ENCODE assay signal across 1 cellular context in genomic region chr20:47711046-47711752, GRCh38.
TF ChIP-seq lines count a peak whose summit lies in the region.

No MANE protein-coding gene starts in this region.

TF ChIP-seq in HepG2, 621 proteins besides CTCF, POLR2A, EP300 and RAD21 (continued from another document):
- TF ChIP-seq NR2C2 (CRISPR knock-in tag; IDR thresholded peaks at IDR 0.05; ENCODE audit: borderline replicate concordance) (peak; percentile 47; the same call in 1 of the 2 replicates), FLYWCH1 (CRISPR knock-in tag; IDR thresholded peaks at IDR 0.05) (no peak), ZNF646 (CRISPR knock-in tag; IDR thresholded peaks at IDR 0.05) (peak; percentile 76; the same call in 1 of the 2 replicates), ATM (IDR thresholded peaks at IDR 0.05; ENCODE audit: borderline replicate concordance) (no peak), ZSCAN9 (CRISPR knock-in tag; IDR thresholded peaks at IDR 0.05; ENCODE audit: borderline replicate concordance) (peak; percentile 89; the same call in 1 of the 2 replicates), MTA3 (CRISPR knock-in tag; IDR thresholded peaks at IDR 0.05) (no peak), HOXA7 (CRISPR knock-in tag; IDR thresholded peaks at IDR 0.05) (0 out of 2 replicates have a peak, but pooled peaks have one; percentile 77), ZNF205 (CRISPR knock-in tag; IDR thresholded peaks at IDR 0.05) (peak; percentile 89), ZNF83 (CRISPR knock-in tag; IDR thresholded peaks at IDR 0.05; ENCODE audit: borderline replicate concordance) (no peak), PRMT3 (CRISPR knock-in tag; IDR thresholded peaks at IDR 0.05; ENCODE audit: borderline replicate concordance, low read depth) (no peak), SMARCC2 (IDR thresholded peaks at IDR 0.05) (0 out of 2 replicates have a peak, but pooled peaks have one; percentile 3), ZNF598 (CRISPR knock-in tag; IDR thresholded peaks at IDR 0.05; ENCODE audit: borderline replicate concordance) (peak; percentile 73; the same call in 1 of the 2 replicates), ZNF496 (CRISPR knock-in tag; IDR thresholded peaks at IDR 0.05; ENCODE audit: insufficient replicate concordance) (no peak), NAIF1 (CRISPR knock-in tag; IDR thresholded peaks at IDR 0.05; ENCODE audit: borderline replicate concordance) (no peak), ZBTB1 (CRISPR knock-in tag; IDR thresholded peaks at IDR 0.05; ENCODE audit: borderline replicate concordance) (no peak), NONO (IDR thresholded peaks at IDR 0.05) (no peak), NONO (CRISPR knock-in tag; conservative IDR thresholded peaks at IDR 0.05) (peak; percentile 92), ZNF230 (CRISPR knock-in tag; IDR thresholded peaks at IDR 0.05) (no peak; the same call in none of the 2 replicates), CSRNP1 (CRISPR knock-in tag; IDR thresholded peaks at IDR 0.05) (peak; percentile 73), HOXA3 (CRISPR knock-in tag; IDR thresholded peaks at IDR 0.05) (peak; percentile 91), NFIC (IDR thresholded peaks at IDR 0.05; ENCODE audit: low read length) (peak; percentile 25; the same call in 1 of the 2 replicates), ZFP90 (CRISPR knock-in tag; IDR thresholded peaks at IDR 0.05; ENCODE audit: borderline replicate concordance) (no peak), ZBTB7A (CRISPR knock-in tag; IDR thresholded peaks at IDR 0.05) (peak; percentile 74; the same call in 1 of the 2 replicates), HNRNPH1 (optimal IDR thresholded peaks at IDR 0.05; ENCODE audit: low read depth, low read length) (peak; percentile 60), MBD4 (IDR thresholded peaks at IDR 0.05; ENCODE audit: borderline replicate concordance, low read length) (no peak), ZFAT (CRISPR knock-in tag; conservative IDR thresholded peaks at IDR 0.05) (no peak), ZNF589 (CRISPR knock-in tag; conservative IDR thresholded peaks at IDR 0.05) (no peak), BHLHE40 (IDR thresholded peaks at IDR 0.05; ENCODE audit: low read length) (peak; percentile 99), ZNF253 (CRISPR knock-in tag; IDR thresholded peaks at IDR 0.05; ENCODE audit: borderline replicate concordance) (0 out of 2 replicates have a peak, but pooled peaks have one; percentile 33), TEAD3 (CRISPR knock-in tag; optimal IDR thresholded peaks at IDR 0.05; ENCODE audit: borderline replicate concordance) (peak; percentile 91), HOXA9 (CRISPR knock-in tag; IDR thresholded peaks at IDR 0.05; ENCODE audit: borderline replicate concordance) (no peak), ELF4 (CRISPR knock-in tag; IDR thresholded peaks at IDR 0.05; ENCODE audit: borderline replicate concordance) (no peak), POGK (CRISPR knock-in tag; conservative IDR thresholded peaks at IDR 0.05) (peak; percentile 83), MIER2 (CRISPR knock-in tag; IDR thresholded peaks at IDR 0.05) (peak; percentile 78; the same call in 1 of the 2 replicates), SP1 (IDR thresholded peaks at IDR 0.05) (no peak), SP1 (CRISPR knock-in tag; IDR thresholded peaks at IDR 0.05) (no peak), FOXP1 (IDR thresholded peaks at IDR 0.05) (no peak), FOXP1 (CRISPR knock-in tag; IDR thresholded peaks at IDR 0.05) (peak; percentile 81; the same call in 1 of the 2 replicates), ZNF33A (CRISPR knock-in tag; IDR thresholded peaks at IDR 0.05; ENCODE audit: borderline replicate concordance) (no peak), ZNF326 (CRISPR knock-in tag; IDR thresholded peaks at IDR 0.05; ENCODE audit: borderline replicate concordance) (no peak)
- TF ChIP-seq, protein P1, sequence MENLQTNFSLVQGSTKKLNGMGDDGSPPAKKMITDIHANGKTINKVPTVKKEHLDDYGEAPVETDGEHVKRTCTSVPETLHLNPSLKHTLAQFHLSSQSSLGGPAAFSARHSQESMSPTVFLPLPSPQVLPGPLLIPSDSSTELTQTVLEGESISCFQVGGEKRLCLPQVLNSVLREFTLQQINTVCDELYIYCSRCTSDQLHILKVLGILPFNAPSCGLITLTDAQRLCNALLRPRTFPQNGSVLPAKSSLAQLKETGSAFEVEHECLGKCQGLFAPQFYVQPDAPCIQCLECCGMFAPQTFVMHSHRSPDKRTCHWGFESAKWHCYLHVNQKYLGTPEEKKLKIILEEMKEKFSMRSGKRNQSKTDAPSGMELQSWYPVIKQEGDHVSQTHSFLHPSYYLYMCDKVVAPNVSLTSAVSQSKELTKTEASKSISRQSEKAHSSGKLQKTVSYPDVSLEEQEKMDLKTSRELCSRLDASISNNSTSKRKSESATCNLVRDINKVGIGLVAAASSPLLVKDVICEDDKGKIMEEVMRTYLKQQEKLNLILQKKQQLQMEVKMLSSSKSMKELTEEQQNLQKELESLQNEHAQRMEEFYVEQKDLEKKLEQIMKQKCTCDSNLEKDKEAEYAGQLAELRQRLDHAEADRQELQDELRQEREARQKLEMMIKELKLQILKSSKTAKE (CRISPR knock-in tag; IDR thresholded peaks at IDR 0.05; ENCODE audit: borderline replicate concordance): peak; percentile 60; the same call in 1 of the 2 replicates
- TF ChIP-seq, protein P2, sequence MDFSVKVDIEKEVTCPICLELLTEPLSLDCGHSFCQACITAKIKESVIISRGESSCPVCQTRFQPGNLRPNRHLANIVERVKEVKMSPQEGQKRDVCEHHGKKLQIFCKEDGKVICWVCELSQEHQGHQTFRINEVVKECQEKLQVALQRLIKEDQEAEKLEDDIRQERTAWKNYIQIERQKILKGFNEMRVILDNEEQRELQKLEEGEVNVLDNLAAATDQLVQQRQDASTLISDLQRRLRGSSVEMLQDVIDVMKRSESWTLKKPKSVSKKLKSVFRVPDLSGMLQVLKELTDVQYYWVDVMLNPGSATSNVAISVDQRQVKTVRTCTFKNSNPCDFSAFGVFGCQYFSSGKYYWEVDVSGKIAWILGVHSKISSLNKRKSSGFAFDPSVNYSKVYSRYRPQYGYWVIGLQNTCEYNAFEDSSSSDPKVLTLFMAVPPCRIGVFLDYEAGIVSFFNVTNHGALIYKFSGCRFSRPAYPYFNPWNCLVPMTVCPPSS (IDR thresholded peaks at IDR 0.05): no peak
- TF ChIP-seq, protein P3, sequence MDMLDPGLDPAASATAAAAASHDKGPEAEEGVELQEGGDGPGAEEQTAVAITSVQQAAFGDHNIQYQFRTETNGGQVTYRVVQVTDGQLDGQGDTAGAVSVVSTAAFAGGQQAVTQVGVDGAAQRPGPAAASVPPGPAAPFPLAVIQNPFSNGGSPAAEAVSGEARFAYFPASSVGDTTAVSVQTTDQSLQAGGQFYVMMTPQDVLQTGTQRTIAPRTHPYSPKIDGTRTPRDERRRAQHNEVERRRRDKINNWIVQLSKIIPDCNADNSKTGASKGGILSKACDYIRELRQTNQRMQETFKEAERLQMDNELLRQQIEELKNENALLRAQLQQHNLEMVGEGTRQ (IDR thresholded peaks at IDR 0.05; ENCODE audit: low read depth, low read length): peak; percentile 14; the same call in 1 of the 2 replicates
- TF ChIP-seq, protein P3 (CRISPR knock-in tag; IDR thresholded peaks at IDR 0.05; ENCODE audit: borderline replicate concordance): no peak
- TF ChIP-seq, protein P4, sequence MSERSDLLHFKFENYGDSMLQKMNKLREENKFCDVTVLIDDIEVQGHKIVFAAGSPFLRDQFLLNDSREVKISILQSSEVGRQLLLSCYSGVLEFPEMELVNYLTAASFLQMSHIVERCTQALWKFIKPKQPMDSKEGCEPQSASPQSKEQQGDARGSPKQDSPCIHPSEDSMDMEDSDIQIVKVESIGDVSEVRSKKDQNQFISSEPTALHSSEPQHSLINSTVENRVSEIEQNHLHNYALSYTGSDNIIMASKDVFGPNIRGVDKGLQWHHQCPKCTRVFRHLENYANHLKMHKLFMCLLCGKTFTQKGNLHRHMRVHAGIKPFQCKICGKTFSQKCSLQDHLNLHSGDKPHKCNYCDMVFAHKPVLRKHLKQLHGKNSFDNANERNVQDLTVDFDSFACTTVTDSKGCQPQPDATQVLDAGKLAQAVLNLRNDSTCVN (CRISPR knock-in tag; IDR thresholded peaks at IDR 0.05; ENCODE audit: borderline replicate concordance): peak; percentile 76
- TF ChIP-seq, protein P5, sequence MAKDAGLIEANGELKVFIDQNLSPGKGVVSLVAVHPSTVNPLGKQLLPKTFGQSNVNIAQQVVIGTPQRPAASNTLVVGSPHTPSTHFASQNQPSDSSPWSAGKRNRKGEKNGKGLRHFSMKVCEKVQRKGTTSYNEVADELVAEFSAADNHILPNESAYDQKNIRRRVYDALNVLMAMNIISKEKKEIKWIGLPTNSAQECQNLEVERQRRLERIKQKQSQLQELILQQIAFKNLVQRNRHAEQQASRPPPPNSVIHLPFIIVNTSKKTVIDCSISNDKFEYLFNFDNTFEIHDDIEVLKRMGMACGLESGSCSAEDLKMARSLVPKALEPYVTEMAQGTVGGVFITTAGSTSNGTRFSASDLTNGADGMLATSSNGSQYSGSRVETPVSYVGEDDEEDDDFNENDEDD (CRISPR knock-in tag; IDR thresholded peaks at IDR 0.05; ENCODE audit: borderline replicate concordance): peak; percentile 91
- TF ChIP-seq, protein P6, sequence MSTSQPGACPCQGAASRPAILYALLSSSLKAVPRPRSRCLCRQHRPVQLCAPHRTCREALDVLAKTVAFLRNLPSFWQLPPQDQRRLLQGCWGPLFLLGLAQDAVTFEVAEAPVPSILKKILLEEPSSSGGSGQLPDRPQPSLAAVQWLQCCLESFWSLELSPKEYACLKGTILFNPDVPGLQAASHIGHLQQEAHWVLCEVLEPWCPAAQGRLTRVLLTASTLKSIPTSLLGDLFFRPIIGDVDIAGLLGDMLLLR (CRISPR knock-in tag; IDR thresholded peaks at IDR 0.05): peak; percentile 98
